Comparison of ENCODE assay signal across 8 cellular contexts in the genomic region with DNA sequence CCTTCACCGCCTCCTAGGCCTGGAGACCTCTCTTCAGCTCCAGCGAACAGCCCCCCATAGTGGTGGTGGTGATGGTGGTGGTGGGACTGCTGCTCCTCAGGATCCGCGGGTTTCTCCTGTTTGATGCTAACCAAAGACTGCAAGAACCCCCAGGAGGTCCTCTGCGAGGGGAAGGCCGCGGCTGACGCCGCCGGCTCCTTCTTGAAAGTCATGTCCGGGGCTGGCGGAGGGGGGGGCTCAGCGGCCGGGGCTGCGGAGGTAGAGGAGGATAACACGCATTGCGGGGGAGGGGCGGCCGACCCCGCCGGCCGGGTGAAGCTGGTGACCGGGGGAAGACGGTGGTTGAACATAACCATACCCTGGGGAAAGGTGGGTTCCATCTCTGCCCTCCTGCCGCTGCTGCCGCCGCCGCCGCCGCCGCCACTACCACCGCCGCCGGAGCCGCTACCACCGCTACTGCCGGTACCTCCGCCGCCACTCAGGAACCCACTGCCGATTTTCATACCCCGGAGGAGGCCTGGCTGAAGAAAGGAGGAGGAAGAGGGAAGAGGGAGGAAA. TPM values are rescaled to one million over a fixed set of nuclear protein-coding genes. Genes with fewer than 3 reads are reported as not detected.
DNase-seq lines count a peak whose midpoint lies in the region; ATAC-seq and TF ChIP-seq lines count a peak whose summit lies in the region.

No MANE protein-coding gene starts in this region.

- H3K27ac Mint-ChIP-seq in activated naive CD4-positive, alpha-beta T cell treated with anti-CD3 and anti-CD28 coated beads, Interleukin-2, amount 10 ng/mL, durations not matched to agents 7 days and 5 days, result peak overlapping the region; percentile 91

- peak overlapping the region; percentile 89 for H3K9ac ChIP-seq in DND-41 (ENCODE audit: low read depth, low read length)

- no peaks in the 10 kb centered on the region for H3K27me3 ChIP-seq in DND-41 (ENCODE audit: insufficient read depth, low read length, poor library complexity)
- H3K27me3 ChIP-seq in gastrocnemius medialis, result no peaks in the 10 kb centered on the region

- peak overlapping the region; percentile 81 for H3K4me2 ChIP-seq in DND-41 (ENCODE audit: insufficient read depth, low read length)

- ATAC-seq in DND-41 (ENCODE audit: insufficient read depth, low read depth) (peak; percentile 20), GM21717 (IDR thresholded peaks at IDR 0.05; ENCODE audit: unreplicated experiment) (peak; percentile 32), left ventricle myocardium superior (peak; percentile 52), gastrocnemius medialis (peak; percentile 50 to 60), HG03469 (IDR thresholded peaks at IDR 0.05; ENCODE audit: unreplicated experiment) (no peak)

- CTCF ChIA-PET in activated naive CD4-positive, alpha-beta T cell treated with anti-CD3 and anti-CD28 coated beads, Interleukin-2, amount 10 ng/mL, durations not matched to agents 7 days and 5 days (lab: Charles Lee), result no interaction called here

- DNase-seq in DND-41 (peak; percentile 46), NAMALWA (ENCODE audit: low spot score) (peak; percentile 32), left ventricle myocardium superior (peak; percentile 56), gastrocnemius medialis (peak; percentile 6 to 29), inferior parietal cortex (ENCODE audit: extremely low spot score) (no peak)
- peak; percentile 60 for DNase-seq in activated naive CD4-positive, alpha-beta T cell treated with anti-CD3 and anti-CD28 coated beads, Interleukin-2, amount 10 ng/mL, durations not matched to agents 7 days and 5 days

- H3K27ac ChIP-seq in DND-41 (ENCODE audit: low read length) (peak overlapping the region; percentile 69), gastrocnemius medialis (peak overlapping the region; percentile 90 to 96 (median 95))

- TF ChIP-seq CTCF in DND-41 (IDR thresholded peaks at IDR 0.05; ENCODE audit: borderline replicate concordance, extremely low read depth, low read length, poor library complexity, severe bottlenecking), result peak; percentile 43
- no peak for TF ChIP-seq CTCF in gastrocnemius medialis (IDR thresholded peaks at IDR 0.05 in 4 of 5, conservative IDR thresholded peaks at IDR 0.05 in 1 of 5)

- in situ Hi-C loops in gastrocnemius medialis (cut with MboI; ENCODE audit: low sequenced_read_pairs in 4 of 4), result no loop called here

- H3K4me3 ChIP-seq in DND-41 (ENCODE audit: low read depth in 1 of 2, low read length in 2 of 2) (peak overlapping the region; percentile 92 to 93; a peak in 3 of 4 replicates), gastrocnemius medialis (peak overlapping the region; percentile 87 to 96 (median 95))

- peaks cover 50% of the 10 kb centered on the region for H3K4me1 Mint-ChIP-seq in activated naive CD4-positive, alpha-beta T cell treated with anti-CD3 and anti-CD28 coated beads, Interleukin-2, amount 10 ng/mL, durations not matched to agents 7 days and 5 days

- intact Hi-C loops in left ventricle myocardium superior (cut with micrococcal nuclease), result no loop called here
- intact Hi-C loops in gastrocnemius medialis (cut with DNase I; ENCODE audit: low total_unique reads), result loop anchor here (2.0 to 5.0 kb wide), 2 partner anchors 213 to 224 kb away; a partner anchor contains a TSS

- peaks cover 38% of the 10 kb centered on the region for H3K36me3 Mint-ChIP-seq in activated naive CD4-positive, alpha-beta T cell treated with anti-CD3 and anti-CD28 coated beads, Interleukin-2, amount 10 ng/mL, durations not matched to agents 7 days and 5 days

- no peak for TF ChIP-seq POLR2A in gastrocnemius medialis (IDR thresholded peaks at IDR 0.05)

- H3K9me3 Mint-ChIP-seq in activated naive CD4-positive, alpha-beta T cell treated with anti-CD3 and anti-CD28 coated beads, Interleukin-2, amount 10 ng/mL, durations not matched to agents 7 days and 5 days, result peaks cover 3% of the 10 kb centered on the region

- H3K4me3 Mint-ChIP-seq in activated naive CD4-positive, alpha-beta T cell treated with anti-CD3 and anti-CD28 coated beads, Interleukin-2, amount 10 ng/mL, durations not matched to agents 7 days and 5 days, result peak overlapping the region; percentile 93

- peaks cover 49% of the 10 kb centered on the region for H3K79me2 ChIP-seq in DND-41 (ENCODE audit: insufficient read depth, low read length)

- peaks cover 19% of the 10 kb centered on the region for H3K27me3 Mint-ChIP-seq in activated naive CD4-positive, alpha-beta T cell treated with anti-CD3 and anti-CD28 coated beads, Interleukin-2, amount 10 ng/mL, durations not matched to agents 7 days and 5 days

- H3K4me1 ChIP-seq in DND-41 (ENCODE audit: insufficient read depth, low read length) (peaks cover 54% of the 10 kb centered on the region), gastrocnemius medialis (peaks cover 46 to 55% of the 10 kb centered on the region in 2 donors)

- H2AFZ ChIP-seq in DND-41 (ENCODE audit: low read depth, low read length), result peak overlapping the region; percentile 80

- no peaks in the 10 kb centered on the region for H3K9me3 ChIP-seq in DND-41 (ENCODE audit: insufficient read depth, low read length, severe bottlenecking)
- no peaks in the 10 kb centered on the region for H3K9me3 ChIP-seq in gastrocnemius medialis

- H3K36me3 ChIP-seq in DND-41 (ENCODE audit: insufficient read depth, low read length) (peaks cover 35% of the 10 kb centered on the region), gastrocnemius medialis (peaks cover 0 to 7% of the 10 kb centered on the region in 2 donors)

- peaks cover 26% of the 10 kb centered on the region for H4K20me1 ChIP-seq in DND-41 (ENCODE audit: insufficient read depth, low read length)

RNA-seq across cellular contexts. Expression of a gene that starts 0.6 kb away (rescaled TPM):
- 8.8 TPM for total RNA-seq in left ventricle myocardium superior
- total RNA-seq in gastrocnemius medialis, result 10 to 100 TPM in 2 of 4 donors, 1 to 10 TPM in 2; 4.9 to 12.4 (median 9.8) TPM
